ENCODE assay signal across 1 cellular context in genomic region chr6:22333802-22334201, GRCh38.
TF ChIP-seq lines count a peak whose summit lies in the region.

No MANE protein-coding gene starts in this region.

TF ChIP-seq in SK-N-SH treated with all-trans-retinoic acid at 6 μM for 48 hours, 23 proteins besides CTCF, POLR2A, EP300 and RAD21 (continued from another document):
- TF ChIP-seq CREB5 (CRISPR knock-in tag; IDR thresholded peaks at IDR 0.05; ENCODE audit: low read depth): no peak
